Comparison of ENCODE assay signal across 8 cellular contexts in the genomic region with DNA sequence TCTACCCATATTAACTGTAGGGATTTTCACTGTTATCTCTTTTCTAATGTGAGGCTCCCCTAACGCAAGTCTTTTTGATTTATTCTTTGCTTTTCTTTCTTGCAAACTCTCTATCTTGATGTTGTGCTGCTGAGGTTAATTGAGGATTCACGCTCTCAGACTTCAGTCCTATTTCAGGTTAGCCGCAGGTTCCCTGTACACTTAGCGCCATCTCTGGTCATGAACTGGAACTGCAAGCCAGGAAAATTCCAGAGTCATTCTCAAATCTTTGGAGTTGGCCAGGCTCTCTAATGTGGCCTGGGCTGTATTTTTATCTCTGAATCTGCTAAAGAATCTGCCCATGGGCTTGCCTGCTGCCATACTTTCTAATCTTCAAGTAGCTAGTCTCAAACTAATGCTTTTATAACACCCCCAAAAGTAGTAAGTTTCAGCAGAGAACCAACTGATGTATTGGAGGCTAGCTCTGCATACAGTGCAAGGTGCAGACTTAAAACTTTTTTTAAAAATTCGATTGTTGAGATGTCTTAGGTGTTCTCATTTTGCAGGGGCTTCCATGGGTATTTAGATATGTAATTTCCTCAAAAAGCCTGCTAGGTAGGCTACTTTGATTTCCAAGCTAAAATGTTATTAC.
DNase-seq lines count a peak whose midpoint lies in the region; ATAC-seq, FAIRE-seq and TF ChIP-seq lines count a peak whose summit lies in the region.

No MANE protein-coding gene starts in this region.

- H3K4me3 ChIP-seq in H1 (ENCODE audit: extremely low read depth in 1 of 4, insufficient read depth in 2 of 4, low read depth in 3 of 4, low read length in 4 of 4) (no peak overlapping the region), osteoblast (ENCODE audit: insufficient read depth, low read length) (no peak overlapping the region)

- H3K27me3 ChIP-seq in H1 (replicated peaks in 1 of 4; ENCODE audit: control insufficient read depth in 3 of 4, extremely low read depth in 1 of 4, insufficient read depth in 3 of 4, low read length in 3 of 4) = no peaks in the 10 kb centered on the region
- H3K27me3 ChIP-seq in osteoblast (ENCODE audit: insufficient read depth, low read length) = no peaks in the 10 kb centered on the region

- no peak overlapping the region for H3K56ac ChIP-seq in H1 (replicated peaks; ENCODE audit: insufficient read length, low read depth, low read length)

- H3K27ac ChIP-seq in H1 (ENCODE audit: low read depth, low read length) = no peak overlapping the region
- H3K27ac ChIP-seq in osteoblast (ENCODE audit: low read depth, low read length) = no peak overlapping the region

- H2BK5ac ChIP-seq in H1 (ENCODE audit: low read depth, low read length) = no peak overlapping the region

- H3K4me1 ChIP-seq in H1 (replicated peaks in 1 of 4; ENCODE audit: control insufficient read depth in 3 of 4, insufficient read depth in 4 of 4, low read length in 3 of 4) (peaks cover 0 to 4% (median 4%) of the 10 kb centered on the region in 4 experiments; a peak in 3 of 7 replicates), osteoblast (ENCODE audit: insufficient read depth, low read length) (no peaks in the 10 kb centered on the region)

- 0 out of 2 replicates have a peak overlapping the region, but pooled peaks have one; percentile 79 for H2AFZ ChIP-seq in H1 (ENCODE audit: low read length)
- no peak overlapping the region for H2AFZ ChIP-seq in osteoblast (ENCODE audit: low read length)

- DNase-seq in NOMO-1 treated with DMSO at 0.1 percent for 48 hours (lab: John Stamatoyannopoulos, UW; ENCODE audit: unreplicated experiment) = peak; percentile 2
- DNase-seq in NOMO-1 treated with dmso at 0.1 percent for 144 hours (lab: John Stamatoyannopoulos, UW; ENCODE audit: unreplicated experiment) = no peak
- peak; percentile 2 for DNase-seq in NCI-H82 treated with DMSO at 0.1 percent for 48 hours (lab: John Stamatoyannopoulos, UW; ENCODE audit: unreplicated experiment)
- DNase-seq in H1 (ENCODE audit: low read depth in 1 of 2, low spot score in 2 of 2) = peak; percentile 27 to 69
- DNase-seq in osteoblast (ENCODE audit: insufficient read length, low spot score, missing footprints) = no peak
- no peak for DNase-seq in activated effector memory CD4-positive, alpha-beta T cell treated with Interleukin-2 at 50 U/mL for 16 hours

- H3K23me2 ChIP-seq in H1 (ENCODE audit: low read depth, low read length) = no peaks in the 10 kb centered on the region

- no peak overlapping the region for H2BK20ac ChIP-seq in H1 (ENCODE audit: low read length)

- peak; percentile 90 to 93 for TF ChIP-seq RAD21 in H1 (IDR thresholded peaks at IDR 0.05 in 1 of 2, conservative IDR thresholded peaks at IDR 0.05 in 1 of 2; ENCODE audit: low read depth in 2 of 2, low read length in 2 of 2)

- H3K79me1 ChIP-seq in H1 (ENCODE audit: low read depth, low read length) = no peaks in the 10 kb centered on the region

- no peak overlapping the region for H2AK5ac ChIP-seq in H1 (ENCODE audit: low read depth, low read length)

- WGBS in H1 (ENCODE audit: extremely low coverage in 1 of 2, insufficient coverage in 1 of 2, insufficient read length in 1 of 2, insufficient replicate concordance in 2 of 2, low coverage in 1 of 2, low lambda C conversion rate in 2 of 2, missing lambda C conversion rate in 1 of 2), 2 experiments = 25% methylated on average over 5 of the region's 5 CpGs; no CpG with 5 or more reads in 1 of the 2 experiments

- POLR2A ChIA-PET in H1 (lab: Charles Lee; ENCODE audit: partially characterized antibody) = no interaction called here

- H4K91ac ChIP-seq in H1 (replicated peaks; ENCODE audit: insufficient read length, low read length) = no peak overlapping the region

- TF ChIP-seq CTCF in H1 (IDR thresholded peaks at IDR 0.05; ENCODE audit: control extremely low read depth in 1 of 3, insufficient read depth in 1 of 3, low read depth in 1 of 3, low read length in 3 of 3) (peak; percentile 66 to 96 (median 68)), osteoblast (IDR thresholded peaks at IDR 0.05; ENCODE audit: extremely low read depth, low read depth, low read length) (peak; percentile 36)

- H3K36me3 ChIP-seq in H1 (ENCODE audit: control insufficient read depth in 2 of 4, insufficient read depth in 4 of 4, low read length in 3 of 4) (no peaks in the 10 kb centered on the region), osteoblast (ENCODE audit: insufficient read depth, low read length) (no peaks in the 10 kb centered on the region)

- TF ChIP-seq EP300 in H1 (IDR thresholded peaks at IDR 0.05; ENCODE audit: borderline replicate concordance in 1 of 2, low read depth in 2 of 2, low read length in 2 of 2) = no peak

- no peaks in the 10 kb centered on the region for H3K79me2 ChIP-seq in H1 (ENCODE audit: control insufficient read depth in 1 of 2, insufficient read depth in 2 of 2, low read length in 2 of 2)
- no peaks in the 10 kb centered on the region for H3K79me2 ChIP-seq in osteoblast (ENCODE audit: insufficient read depth, low read length)

- CTCF ChIA-PET in H1 (lab: Charles Lee; ENCODE audit: partially characterized antibody) = interaction anchor here (0.6 to 2.9 kb wide), 28 partner anchors 9 to 744 kb away, joined by 3 to 13 read pairs (median 4); no protein-coding TSS in a partner anchor

- H3K9me3 ChIP-seq in H1 (ENCODE audit: insufficient read depth in 2 of 2, low read depth in 1 of 2, low read length in 1 of 2) (no peaks in the 10 kb centered on the region), osteoblast (ENCODE audit: low read depth, low read length) (no peaks in the 10 kb centered on the region)

- ATAC-seq in GM21723 (IDR thresholded peaks at IDR 0.05; ENCODE audit: unreplicated experiment) = peak; percentile 64
- no peak for ATAC-seq in HG03457 (IDR thresholded peaks at IDR 0.05; ENCODE audit: unreplicated experiment)

- H3K18ac ChIP-seq in H1 (ENCODE audit: extremely low read depth, low read length) = no peak overlapping the region

- H2BK12ac ChIP-seq in H1 (ENCODE audit: low read depth, low read length) = no peak overlapping the region

- no peak overlapping the region for H3K4me2 ChIP-seq in H1 (ENCODE audit: insufficient read depth in 1 of 2, low read depth in 2 of 2, low read length in 2 of 2)
- no peak overlapping the region for H3K4me2 ChIP-seq in osteoblast (ENCODE audit: insufficient read depth, low read length)

- peak; percentile 83 for FAIRE-seq in H1 (lab: Jason Lieb, UNC)

- no peaks in the 10 kb centered on the region for H4K20me1 ChIP-seq in H1 (replicated peaks in 1 of 2; ENCODE audit: control insufficient read depth in 1 of 2, insufficient read depth in 2 of 2, low read length in 2 of 2)
- H4K20me1 ChIP-seq in osteoblast (ENCODE audit: insufficient read depth, low read length) = no peaks in the 10 kb centered on the region

- no peak overlapping the region for H3K9ac ChIP-seq in H1 (replicated peaks in 1 of 4; ENCODE audit: extremely low read depth in 1 of 4, low read depth in 3 of 4, low read length in 3 of 4)

- TF ChIP-seq POLR2A in H1 (IDR thresholded peaks at IDR 0.05; ENCODE audit: control extremely low read depth in 1 of 2, low read depth in 2 of 2, low read length in 2 of 2) = no peak

- no peak overlapping the region for H2BK15ac ChIP-seq in H1 (ENCODE audit: low read length)

- H4K8ac ChIP-seq in H1 (ENCODE audit: extremely low read depth, insufficient read depth, low read length) = no peak overlapping the region

- no peak overlapping the region for H3K23ac ChIP-seq in H1 (ENCODE audit: insufficient read length)

- no peak overlapping the region for H2BK120ac ChIP-seq in H1 (replicated peaks; ENCODE audit: low read depth, low read length)

- no peak overlapping the region for H3K14ac ChIP-seq in H1 (ENCODE audit: insufficient read length)

- no peak overlapping the region for H3K4ac ChIP-seq in H1 (replicated peaks; ENCODE audit: insufficient read length, low read depth, low read length)

- H4K5ac ChIP-seq in H1 (ENCODE audit: insufficient read length, low read depth, low read length) = no peak overlapping the region

TF ChIP-seq in H1, 55 proteins besides CTCF, POLR2A, EP300 and RAD21:
- no peak for TF ChIP-seq TCF12 (IDR thresholded peaks at IDR 0.05; ENCODE audit: low read depth, low read length)
- peak; percentile 58; the same call in 1 of the 2 replicates for TF ChIP-seq TEAD4 (IDR thresholded peaks at IDR 0.05; ENCODE audit: low read depth, low read length)
- no peak for TF ChIP-seq RBBP5 (IDR thresholded peaks at IDR 0.05; ENCODE audit: borderline replicate concordance, low read depth, low read length)

Comparison
In these comparisons a context has a peak if more than half of its experiments do, and no peak if none do; other contexts are left out.
1. DNase-seq: peak in NOMO-1 treated with DMSO at 0.1 percent for 48 hours (single experiment), NCI-H82 treated with DMSO at 0.1 percent for 48 hours (single experiment) and H1 (2 of 2); none in NOMO-1 treated with dmso at 0.1 percent for 144 hours (single experiment), osteoblast (single experiment) and activated effector memory CD4-positive, alpha-beta T cell treated with Interleukin-2 at 50 U/mL for 16 hours (single experiment).